ENCODE assay signal across 1 cellular context in the genomic region with DNA sequence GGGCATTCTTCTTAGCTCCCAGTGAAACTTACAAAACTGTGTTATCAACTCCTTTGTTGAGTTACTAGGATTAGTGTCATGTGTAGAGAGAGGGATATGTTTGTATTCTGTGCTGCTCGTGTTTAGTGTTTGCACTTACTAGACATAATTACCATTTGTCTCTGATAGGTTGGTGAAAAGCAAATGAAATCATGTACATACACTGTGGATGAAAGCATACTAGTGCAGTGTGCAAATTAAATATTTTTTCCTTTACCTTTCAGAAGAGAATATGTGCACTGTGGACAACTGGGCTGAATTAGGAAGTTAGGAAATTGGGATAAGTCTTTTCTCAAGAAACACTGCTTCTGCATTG.
TF ChIP-seq lines count a peak whose summit lies in the region.

No MANE protein-coding gene starts in this region.

TF ChIP-seq in A549, 52 proteins besides CTCF, POLR2A, EP300 and RAD21:
- TF ChIP-seq JUNB (IDR thresholded peaks at IDR 0.05), result no peak
- no peak for TF ChIP-seq CBX8 (IDR thresholded peaks at IDR 0.05)
- TF ChIP-seq CBX2 (IDR thresholded peaks at IDR 0.05; ENCODE audit: borderline replicate concordance, low read depth), result no peak
- TF ChIP-seq NFE2L2 (conservative IDR thresholded peaks at IDR 0.05; ENCODE audit: low read length), result no peak
- no peak for TF ChIP-seq E2F6 (IDR thresholded peaks at IDR 0.05; ENCODE audit: borderline replicate concordance, low read depth)
TF ChIP-seq in A549: peak in this region for 0.
